2 cellular contexts compared by ENCODE assay signal in the genomic region with DNA sequence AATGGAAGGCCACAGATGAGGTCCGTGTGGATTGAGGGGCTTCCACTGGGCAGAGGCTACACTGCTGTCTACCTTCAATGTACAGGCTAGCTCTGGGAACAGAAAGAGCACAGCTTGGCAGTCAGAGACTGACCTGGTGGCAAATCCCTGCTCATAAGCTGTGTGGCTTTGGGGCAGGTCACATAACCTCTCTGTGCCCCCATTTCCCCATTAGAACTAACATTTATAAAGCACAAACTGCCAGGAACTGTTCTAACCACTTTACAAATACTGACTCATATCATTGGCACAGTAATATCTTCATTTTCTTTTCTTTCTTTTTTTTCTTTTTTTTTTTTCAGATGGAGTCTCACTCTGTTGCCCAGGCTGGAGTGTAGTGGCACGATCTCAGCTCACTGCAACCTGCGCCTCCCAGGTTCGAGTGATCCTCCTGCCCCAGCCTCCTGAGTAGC.
TF ChIP-seq lines count a peak whose summit lies in the region.

No MANE protein-coding gene starts in this region.

TF ChIP-seq in SK-N-SH, 30 proteins besides CTCF, POLR2A, EP300 and RAD21:
- TF ChIP-seq, protein P1, sequence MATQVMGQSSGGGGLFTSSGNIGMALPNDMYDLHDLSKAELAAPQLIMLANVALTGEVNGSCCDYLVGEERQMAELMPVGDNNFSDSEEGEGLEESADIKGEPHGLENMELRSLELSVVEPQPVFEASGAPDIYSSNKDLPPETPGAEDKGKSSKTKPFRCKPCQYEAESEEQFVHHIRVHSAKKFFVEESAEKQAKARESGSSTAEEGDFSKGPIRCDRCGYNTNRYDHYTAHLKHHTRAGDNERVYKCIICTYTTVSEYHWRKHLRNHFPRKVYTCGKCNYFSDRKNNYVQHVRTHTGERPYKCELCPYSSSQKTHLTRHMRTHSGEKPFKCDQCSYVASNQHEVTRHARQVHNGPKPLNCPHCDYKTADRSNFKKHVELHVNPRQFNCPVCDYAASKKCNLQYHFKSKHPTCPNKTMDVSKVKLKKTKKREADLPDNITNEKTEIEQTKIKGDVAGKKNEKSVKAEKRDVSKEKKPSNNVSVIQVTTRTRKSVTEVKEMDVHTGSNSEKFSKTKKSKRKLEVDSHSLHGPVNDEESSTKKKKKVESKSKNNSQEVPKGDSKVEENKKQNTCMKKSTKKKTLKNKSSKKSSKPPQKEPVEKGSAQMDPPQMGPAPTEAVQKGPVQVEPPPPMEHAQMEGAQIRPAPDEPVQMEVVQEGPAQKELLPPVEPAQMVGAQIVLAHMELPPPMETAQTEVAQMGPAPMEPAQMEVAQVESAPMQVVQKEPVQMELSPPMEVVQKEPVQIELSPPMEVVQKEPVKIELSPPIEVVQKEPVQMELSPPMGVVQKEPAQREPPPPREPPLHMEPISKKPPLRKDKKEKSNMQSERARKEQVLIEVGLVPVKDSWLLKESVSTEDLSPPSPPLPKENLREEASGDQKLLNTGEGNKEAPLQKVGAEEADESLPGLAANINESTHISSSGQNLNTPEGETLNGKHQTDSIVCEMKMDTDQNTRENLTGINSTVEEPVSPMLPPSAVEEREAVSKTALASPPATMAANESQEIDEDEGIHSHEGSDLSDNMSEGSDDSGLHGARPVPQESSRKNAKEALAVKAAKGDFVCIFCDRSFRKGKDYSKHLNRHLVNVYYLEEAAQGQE (IDR thresholded peaks at IDR 0.05; ENCODE audit: low read depth, low read length): no peak
- no peak for TF ChIP-seq USF2 (IDR thresholded peaks at IDR 0.05; ENCODE audit: borderline replicate concordance, low read depth, low read length)
- no peak for TF ChIP-seq POLR2AphosphoS5 (IDR thresholded peaks at IDR 0.05; ENCODE audit: low read depth, low read length)
- TF ChIP-seq TEAD4 (IDR thresholded peaks at IDR 0.05; ENCODE audit: borderline replicate concordance, insufficient read depth): no peak
- TF ChIP-seq IRF3 (IDR thresholded peaks at IDR 0.05; ENCODE audit: low read depth, low read length): no peak
- TF ChIP-seq, protein P2, sequence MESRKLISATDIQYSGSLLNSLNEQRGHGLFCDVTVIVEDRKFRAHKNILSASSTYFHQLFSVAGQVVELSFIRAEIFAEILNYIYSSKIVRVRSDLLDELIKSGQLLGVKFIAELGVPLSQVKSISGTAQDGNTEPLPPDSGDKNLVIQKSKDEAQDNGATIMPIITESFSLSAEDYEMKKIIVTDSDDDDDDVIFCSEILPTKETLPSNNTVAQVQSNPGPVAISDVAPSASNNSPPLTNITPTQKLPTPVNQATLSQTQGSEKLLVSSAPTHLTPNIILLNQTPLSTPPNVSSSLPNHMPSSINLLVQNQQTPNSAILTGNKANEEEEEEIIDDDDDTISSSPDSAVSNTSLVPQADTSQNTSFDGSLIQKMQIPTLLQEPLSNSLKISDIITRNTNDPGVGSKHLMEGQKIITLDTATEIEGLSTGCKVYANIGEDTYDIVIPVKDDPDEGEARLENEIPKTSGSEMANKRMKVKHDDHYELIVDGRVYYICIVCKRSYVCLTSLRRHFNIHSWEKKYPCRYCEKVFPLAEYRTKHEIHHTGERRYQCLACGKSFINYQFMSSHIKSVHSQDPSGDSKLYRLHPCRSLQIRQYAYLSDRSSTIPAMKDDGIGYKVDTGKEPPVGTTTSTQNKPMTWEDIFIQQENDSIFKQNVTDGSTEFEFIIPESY (IDR thresholded peaks at IDR 0.05; ENCODE audit: borderline replicate concordance, low read depth): no peak
- TF ChIP-seq JUND (IDR thresholded peaks at IDR 0.05): no peak
- TF ChIP-seq RFX5 (IDR thresholded peaks at IDR 0.05; ENCODE audit: low read length): no peak
- TF ChIP-seq, protein P3, sequence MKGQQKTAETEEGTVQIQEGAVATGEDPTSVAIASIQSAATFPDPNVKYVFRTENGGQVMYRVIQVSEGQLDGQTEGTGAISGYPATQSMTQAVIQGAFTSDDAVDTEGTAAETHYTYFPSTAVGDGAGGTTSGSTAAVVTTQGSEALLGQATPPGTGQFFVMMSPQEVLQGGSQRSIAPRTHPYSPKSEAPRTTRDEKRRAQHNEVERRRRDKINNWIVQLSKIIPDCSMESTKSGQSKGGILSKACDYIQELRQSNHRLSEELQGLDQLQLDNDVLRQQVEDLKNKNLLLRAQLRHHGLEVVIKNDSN (IDR thresholded peaks at IDR 0.05; ENCODE audit: borderline replicate concordance, low read depth): no peak
- TF ChIP-seq MEF2A (IDR thresholded peaks at IDR 0.05; ENCODE audit: borderline replicate concordance, low read depth): no peak
- TF ChIP-seq FOXJ3 (CRISPR knock-in tag; IDR thresholded peaks at IDR 0.05): no peak
- no peak for TF ChIP-seq SIN3A (IDR thresholded peaks at IDR 0.05; ENCODE audit: borderline replicate concordance, low read depth, low read length)
- TF ChIP-seq TAF1 (IDR thresholded peaks at IDR 0.05; ENCODE audit: borderline replicate concordance, low read depth, low read length): no peak

TF ChIP-seq in SK-N-SH treated with all-trans-retinoic acid at 6 μM for 48 hours, 23 proteins besides CTCF, POLR2A, EP300 and RAD21 (continued from another document):
- TF ChIP-seq TSHZ2 (CRISPR knock-in tag; IDR thresholded peaks at IDR 0.05) (no peak), SNAI2 (CRISPR knock-in tag; IDR thresholded peaks at IDR 0.05) (no peak), ESRRG (CRISPR knock-in tag; IDR thresholded peaks at IDR 0.05) (no peak), ZC3H10 (CRISPR knock-in tag; IDR thresholded peaks at IDR 0.05) (no peak)
